Comparison of ENCODE assay signal across 17 cellular contexts in genomic region chr6:151096691-151097090, GRCh38.
DNase-seq lines count a peak whose midpoint lies in the region; ATAC-seq and TF ChIP-seq lines count a peak whose summit lies in the region.
"Had no signal": no experiment of that assay in that cellular context is flagged by ENCODE, and none has a peak within 500 bp of the region (broad histone marks: within the 10 kb centered on the region; RNA-seq: fewer than 3 reads in every experiment).

No MANE protein-coding gene starts in this region.

- no peak for TF ChIP-seq POLR2A in Peyer's patch (IDR thresholded peaks at IDR 0.05)

- H3K4me1 Mint-ChIP-seq in activated naive CD4-positive, alpha-beta T cell treated with anti-CD3 and anti-CD28 coated beads for 36 hours (ENCODE audit: low read depth) = no peaks in the 10 kb centered on the region
- H3K4me1 Mint-ChIP-seq: CD8-positive, alpha-beta memory T cell had no signal

- no peaks in the 10 kb centered on the region for H3K27me3 ChIP-seq in adipocyte (replicated peaks; ENCODE audit: control insufficient read depth, insufficient read depth, low read length)
- no peaks in the 10 kb centered on the region for H3K27me3 ChIP-seq in Peyer's patch
- H3K27me3 ChIP-seq: BLaER1 had no signal

- peak overlapping the region; percentile 41 for H3K27ac Mint-ChIP-seq in activated naive CD4-positive, alpha-beta T cell treated with anti-CD3 and anti-CD28 coated beads for 36 hours
- H3K27ac Mint-ChIP-seq in activated naive CD4-positive, alpha-beta T cell treated with anti-CD3 and anti-CD28 coated beads, Interleukin-2, amount 50 U/mL, for 72 hours = no peak overlapping the region
- H3K27ac Mint-ChIP-seq: CD8-positive, alpha-beta memory T cell; GM23338 had no signal

- H3K9ac ChIP-seq in adipocyte (ENCODE audit: low read length) = peak overlapping the region; percentile 60
- H3K9ac ChIP-seq: BLaER1 had no signal

- DNase-seq in activated naive CD4-positive, alpha-beta T cell treated with anti-CD3 and anti-CD28 coated beads for 36 hours = no peak
- DNase-seq in activated naive CD4-positive, alpha-beta T cell treated with anti-CD3 and anti-CD28 coated beads, Interleukin-2, amount 50 U/mL, for 72 hours (ENCODE audit: low spot score in 2 of 2) = no peak
- DNase-seq in adipocyte (ENCODE audit: low read depth) (peak; percentile 25), fibroblast of mammary gland (ENCODE audit: low read depth) (peak; percentile 45), renal cortical epithelial cell (ENCODE audit: low read depth) (peak; percentile 25), glomerular visceral epithelial cell (ENCODE audit: extremely low spot score) (no peak), NCI-H748 treated with DMSO at 0.1 percent for 48 hours (lab: John Stamatoyannopoulos, UW) (no peak), Peyer's patch (no peak)
- DNase-seq: CD8-positive, alpha-beta memory T cell; DMS79; MM.1S; NCI-H1105; NCI-H1694 treated with DMSO at 0.1 percent for 48 hours; NCI-H526 treated with DMSO at 0.1 percent for 48 hours had no signal

- CTCF ChIA-PET in activated naive CD4-positive, alpha-beta T cell treated with anti-CD3 and anti-CD28 coated beads for 36 hours (lab: Charles Lee) = interaction anchor here (0.6 kb wide), 1 partner anchor 380 kb away, joined by 4 read pairs; no protein-coding TSS in a partner anchor

- H3K9me3 ChIP-seq in adipocyte (ENCODE audit: control insufficient read depth, low read length) = no peaks in the 10 kb centered on the region
- H3K9me3 ChIP-seq in Peyer's patch = no peaks in the 10 kb centered on the region

- no peaks in the 10 kb centered on the region for H3K27me3 Mint-ChIP-seq in activated naive CD4-positive, alpha-beta T cell treated with anti-CD3 and anti-CD28 coated beads for 36 hours (ENCODE audit: low read depth)

- H3K4me3 ChIP-seq in adipocyte (ENCODE audit: low read length) (peak overlapping the region; percentile 48), fibroblast of mammary gland (ENCODE audit: control insufficient read depth, low read depth, low read length) (no peak overlapping the region), Peyer's patch (no peak overlapping the region)
- H3K4me3 ChIP-seq: BLaER1, GM23338 had no signal

- peaks cover 73% of the 10 kb centered on the region for H3K36me3 Mint-ChIP-seq in activated naive CD4-positive, alpha-beta T cell treated with anti-CD3 and anti-CD28 coated beads for 36 hours (ENCODE audit: low read depth)
- H3K36me3 Mint-ChIP-seq in activated naive CD4-positive, alpha-beta T cell treated with anti-CD3 and anti-CD28 coated beads, Interleukin-2, amount 50 U/mL, for 72 hours = peaks cover 53 to 54% of the 10 kb centered on the region in 2 donors

- no peak overlapping the region for H3K27ac ChIP-seq in Peyer's patch
- H3K27ac ChIP-seq: 22Rv1, BLaER1 had no signal

- H3K9me3 Mint-ChIP-seq in activated naive CD4-positive, alpha-beta T cell treated with anti-CD3 and anti-CD28 coated beads for 36 hours = no peaks in the 10 kb centered on the region
- peaks cover 0 to 4% of the 10 kb centered on the region in 2 donors for H3K9me3 Mint-ChIP-seq in activated naive CD4-positive, alpha-beta T cell treated with anti-CD3 and anti-CD28 coated beads, Interleukin-2, amount 50 U/mL, for 72 hours
- H3K9me3 Mint-ChIP-seq: CD8-positive, alpha-beta memory T cell; GM23338 had no signal

- no peak overlapping the region for H3K4me3 Mint-ChIP-seq in activated naive CD4-positive, alpha-beta T cell treated with anti-CD3 and anti-CD28 coated beads for 36 hours
- H3K4me3 Mint-ChIP-seq: CD8-positive, alpha-beta memory T cell; GM23338 had no signal

- peaks cover 51% of the 10 kb centered on the region for H3K4me1 ChIP-seq in adipocyte (ENCODE audit: control insufficient read depth, insufficient read depth, low read length)
- no peaks in the 10 kb centered on the region for H3K4me1 ChIP-seq in Peyer's patch
- H3K4me1 ChIP-seq: BLaER1 had no signal

- TF ChIP-seq CTCF in fibroblast of mammary gland (conservative IDR thresholded peaks at IDR 0.05; ENCODE audit: control insufficient read depth, insufficient read depth, low read depth, low read length) = no peak
- no peak for TF ChIP-seq CTCF in Peyer's patch (IDR thresholded peaks at IDR 0.05)

- ATAC-seq in activated naive CD4-positive, alpha-beta T cell treated with anti-CD3 and anti-CD28 coated beads, Interleukin-2, amount 50 U/mL, for 72 hours = no peak
- ATAC-seq: GM23338 had no signal

- intact Hi-C loops in activated naive CD4-positive, alpha-beta T cell treated with anti-CD3 and anti-CD28 coated beads for 36 hours (cut with micrococcal nuclease) = no loop called here

- H3K36me3 ChIP-seq in adipocyte (ENCODE audit: control insufficient read depth, insufficient read depth, low read length, severe bottlenecking) (peaks cover 10% of the 10 kb centered on the region), Peyer's patch (no peaks in the 10 kb centered on the region)

Comparison
In these comparisons a context has a peak if more than half of its experiments do, and no peak if none do; other contexts are left out.
1. DNase-seq: peak in adipocyte (single experiment), fibroblast of mammary gland (single experiment) and renal cortical epithelial cell (single experiment); none in activated naive CD4-positive, alpha-beta T cell treated with anti-CD3 and anti-CD28 coated beads for 36 hours (single experiment), activated naive CD4-positive, alpha-beta T cell treated with anti-CD3 and anti-CD28 coated beads, Interleukin-2, amount 50 U/mL, for 72 hours (0 of 2), glomerular visceral epithelial cell (single experiment), NCI-H748 treated with DMSO at 0.1 percent for 48 hours (single experiment) and Peyer's patch (0 of 3).